23 cellular contexts compared by ENCODE assay signal in genomic region chr5:120767171-120767820, GRCh38.
DNase-seq lines count a peak whose midpoint lies in the region; TF ChIP-seq lines count a peak whose summit lies in the region.
"Had no signal": no experiment of that assay in that cellular context is flagged by ENCODE, and none has a peak within 500 bp of the region (broad histone marks: within the 10 kb centered on the region; RNA-seq: fewer than 3 reads in every experiment).

No MANE protein-coding gene starts in this region.

- no peaks in the 10 kb centered on the region for H3F3A ChIP-seq in neural progenitor cell (ENCODE audit: low read depth)

- H3K27me3 Mint-ChIP-seq in neural progenitor cell (ENCODE audit: insufficient read depth, low read depth): no peaks in the 10 kb centered on the region
- H3K27me3 Mint-ChIP-seq: stimulated activated memory B cell treated with anti-CD40 and anti-IgM and Interleukin-4, amounts not matched to agents 10 μg/mL and 1 μg/mL and 100 μg/mL, for 72 hours; T-helper 17 cell had no signal

- H3K4me1 ChIP-seq in neural progenitor cell: no peaks in the 10 kb centered on the region
- H3K4me1 ChIP-seq: upper lobe of right lung had no signal

- no peak overlapping the region for H3K4me2 ChIP-seq in neural progenitor cell

- no peak overlapping the region for H3K9ac ChIP-seq in neural progenitor cell

- H3K27ac ChIP-seq in neural progenitor cell: no peak overlapping the region
- H3K27ac ChIP-seq: C4-2B, cardiac muscle cell, HL-60, RWPE1, upper lobe of right lung had no signal

- H3K27me3 ChIP-seq in neural progenitor cell: no peaks in the 10 kb centered on the region
- H3K27me3 ChIP-seq: cardiac muscle cell, upper lobe of right lung had no signal

- no peak overlapping the region for H3K27ac Mint-ChIP-seq in neural progenitor cell
- H3K27ac Mint-ChIP-seq: stimulated activated memory B cell treated with anti-CD40 and anti-IgM and Interleukin-4, amounts not matched to agents 10 μg/mL and 1 μg/mL and 100 μg/mL, for 72 hours; T-helper 17 cell had no signal

- no peaks in the 10 kb centered on the region for H3K36me3 Mint-ChIP-seq in neural progenitor cell
- H3K36me3 Mint-ChIP-seq: stimulated activated memory B cell treated with anti-CD40 and anti-IgM and Interleukin-4, amounts not matched to agents 10 μg/mL and 1 μg/mL and 100 μg/mL, for 72 hours had no signal

- no peak overlapping the region for H3K4me3 ChIP-seq in choroid plexus epithelial cell (ENCODE audit: low read depth, low read length)
- no peak overlapping the region for H3K4me3 ChIP-seq in neural progenitor cell
- H3K4me3 ChIP-seq: cardiac muscle cell, upper lobe of right lung had no signal

- DNase-seq in EL: peak; percentile 58
- DNase-seq in NCI-H460 (ENCODE audit: extremely low read depth, low read depth): peak; percentile 7
- DNase-seq in choroid plexus epithelial cell (ENCODE audit: low read depth): peak; percentile 76
- DNase-seq in neural progenitor cell (ENCODE audit: low spot score): no peak
- no peak for DNase-seq in head of caudate nucleus
- no peak for DNase-seq in NCI-H748 (lab: John Stamatoyannopoulos, UW; ENCODE audit: unreplicated experiment)
- DNase-seq in activated CD4-positive, CD25-positive, alpha-beta regulatory T cell (lab: John Stamatoyannopoulos, UW): no peak
- DNase-seq in COLO668 (lab: John Stamatoyannopoulos, UW; ENCODE audit: unreplicated experiment): no peak
- DNase-seq: activated CD4-positive, alpha-beta T cell treated with anti-CD3 and anti-CD28 coated beads for 1 hour; activated naive CD4-positive, alpha-beta T cell; effector memory CD4-positive, alpha-beta T cell; Karpas-422; NCI-H1930; NCI-H526 treated with DMSO at 0.1 percent for 48 hours; occipital lobe; small intestine; T-helper 17 cell; upper lobe of right lung had no signal

- H4K20me1 ChIP-seq in neural progenitor cell (ENCODE audit: low read depth): no peaks in the 10 kb centered on the region

- H2AFZ ChIP-seq in neural progenitor cell (replicated peaks): peak overlapping the region; percentile 45

- intact Hi-C loops in head of caudate nucleus (cut with DNase I): no loop called here

- H3K36me3 ChIP-seq in neural progenitor cell: no peaks in the 10 kb centered on the region
- H3K36me3 ChIP-seq: cardiac muscle cell, upper lobe of right lung had no signal

- no peaks in the 10 kb centered on the region for H3K4me1 Mint-ChIP-seq in neural progenitor cell
- H3K4me1 Mint-ChIP-seq: stimulated activated memory B cell treated with anti-CD40 and anti-IgM and Interleukin-4, amounts not matched to agents 10 μg/mL and 1 μg/mL and 100 μg/mL, for 72 hours; T-helper 17 cell had no signal

- no peaks in the 10 kb centered on the region for H3K9me3 Mint-ChIP-seq in neural progenitor cell

- no peak for TF ChIP-seq CTCF in choroid plexus epithelial cell (conservative IDR thresholded peaks at IDR 0.05; ENCODE audit: low read depth, low read length)
- no peak for TF ChIP-seq CTCF in neural progenitor cell (IDR thresholded peaks at IDR 0.05)

- no peaks in the 10 kb centered on the region for H3K9me3 ChIP-seq in neural progenitor cell (ENCODE audit: low read depth)
- H3K9me3 ChIP-seq: upper lobe of right lung had no signal

- no peaks in the 10 kb centered on the region for H3K79me2 ChIP-seq in neural progenitor cell (ENCODE audit: low read depth)

- no peak overlapping the region for H3K4me3 Mint-ChIP-seq in neural progenitor cell
- H3K4me3 Mint-ChIP-seq: stimulated activated memory B cell treated with anti-CD40 and anti-IgM and Interleukin-4, amounts not matched to agents 10 μg/mL and 1 μg/mL and 100 μg/mL, for 72 hours; T-helper 17 cell had no signal

Comparison
In these comparisons a context has a peak if more than half of its experiments do, and no peak if none do; other contexts are left out.
1. DNase-seq: peak in EL (single experiment), NCI-H460 (single experiment) and choroid plexus epithelial cell (single experiment); none in neural progenitor cell (single experiment), head of caudate nucleus (0 of 42), NCI-H748 (single experiment), activated CD4-positive, CD25-positive, alpha-beta regulatory T cell (0 of 4) and COLO668 (single experiment).